ENCODE assay signal across 29 cellular contexts in the genomic region with DNA sequence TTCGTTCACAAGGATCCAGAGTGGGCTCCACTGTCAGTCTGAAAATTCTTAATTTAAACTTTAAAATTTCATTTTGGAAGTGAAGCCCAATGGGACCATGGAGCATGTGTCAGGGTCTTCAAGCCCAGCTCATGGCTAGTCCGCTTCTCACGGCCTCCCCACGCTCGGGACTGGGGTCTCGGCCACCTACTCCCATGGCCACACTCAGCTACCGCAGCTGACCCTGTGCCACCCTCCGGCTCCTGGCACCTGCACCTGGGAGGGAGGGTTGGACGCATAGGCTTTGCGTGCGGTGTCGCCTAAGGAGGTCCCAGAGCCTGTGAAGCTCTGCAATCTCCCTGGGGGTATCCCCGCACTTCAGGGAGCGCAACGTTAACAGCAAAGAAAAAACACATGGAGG.
"Had no signal": no experiment of that assay in that cellular context is flagged by ENCODE, and none has a peak within 500 bp of the region (broad histone marks: within the 10 kb centered on the region; RNA-seq: fewer than 3 reads in every experiment).

No MANE protein-coding gene starts in this region.

- H3K4me1 Mint-ChIP-seq: mesothelial cell of epicardium; naive B cell; natural killer cell; nephron progenitor cell; neural progenitor cell; stimulated activated memory B cell treated with anti-CD40 and anti-IgM and Interleukin-4, amounts not matched to agents 10 μg/mL and 1 μg/mL and 100 μg/mL, for 72 hours; stimulated activated naive CD8-positive, alpha-beta T cell treated with anti-CD3 and anti-CD28 coated beads, Interleukin-15, amount 100 ng/mL, for 72 hours had no signal

- H3K36me3 Mint-ChIP-seq: mesothelial cell of epicardium; naive B cell; natural killer cell; neural progenitor cell; stimulated activated memory B cell treated with anti-CD40 and anti-IgM and Interleukin-4, amounts not matched to agents 10 μg/mL and 1 μg/mL and 100 μg/mL, for 72 hours; type B pancreatic cell had no signal

- DNase-seq: heart right ventricle; islet precursor cell; kidney glomerular epithelial cell; left cardiac atrium; mesendoderm; naive B cell; natural killer cell; nephron progenitor cell; ovary; sigmoid colon; small intestine; stimulated activated CD4-positive, alpha-beta T cell treated with anti-CD3 and anti-CD28 coated beads, Interleukin-1b, Interleukin-23, amount 100 ng/mL, for 48 hours; stimulated activated CD4-positive, alpha-beta T cell treated with anti-CD3 and anti-CD28 coated beads, Interleukin-2, amount 100 ng/mL, for 48 hours; stimulated activated CD4-positive, alpha-beta T cell treated with anti-CD3 and anti-CD28 coated beads, Interleukin-4, amount 100 ng/mL, for 4 hours; stimulated activated CD8-positive, alpha-beta memory T cell treated with anti-CD3 and anti-CD28 coated beads, Interleukin-4, amount 100 ng/mL, for 48 hours; stimulated activated naive CD4-positive, alpha-beta T cell treated with Interleukin-2 at 50 U/mL for 16 hours; stimulated activated naive CD8-positive, alpha-beta T cell treated with anti-CD3 and anti-CD28 coated beads, Interleukin-15, amount 100 ng/mL, for 72 hours; substantia nigra; uterus had no signal

- H3K27me3 Mint-ChIP-seq: progenitor cell of endocrine pancreas; stimulated activated memory B cell treated with anti-CD40 and anti-IgM and Interleukin-4, amounts not matched to agents 10 μg/mL and 1 μg/mL and 100 μg/mL, for 72 hours; stimulated activated naive CD8-positive, alpha-beta T cell treated with anti-CD3 and anti-CD28 coated beads, Interleukin-15, amount 100 ng/mL, for 72 hours had no signal

- H3K9me3 ChIP-seq: ovary, right atrium auricular region, sigmoid colon, tibial nerve, uterus had no signal

- H3K27ac Mint-ChIP-seq: mesothelial cell of epicardium; naive B cell; natural killer cell; nephron progenitor cell; neural progenitor cell; progenitor cell of endocrine pancreas; stimulated activated memory B cell treated with anti-CD40 and anti-IgM and Interleukin-4, amounts not matched to agents 10 μg/mL and 1 μg/mL and 100 μg/mL, for 72 hours; stimulated activated naive CD8-positive, alpha-beta T cell treated with anti-CD3 and anti-CD28 coated beads, Interleukin-15, amount 100 ng/mL, for 72 hours; type B pancreatic cell had no signal

- H3K27me3 ChIP-seq: heart right ventricle, hepatocyte, neural progenitor cell, ovary, right atrium auricular region, sigmoid colon, tibial nerve, uterus had no signal

- H3K4me1 ChIP-seq: heart right ventricle, neural progenitor cell, right atrium auricular region, sigmoid colon, tibial nerve, uterus had no signal

- FAIRE-seq: small intestine had no signal

- H3K4me3 ChIP-seq: heart right ventricle, hepatocyte, lung, neural progenitor cell, ovary, right atrium auricular region, sigmoid colon, tibial nerve, uterus had no signal

- H3K4me3 Mint-ChIP-seq: mesothelial cell of epicardium; naive B cell; natural killer cell; nephron progenitor cell; neural progenitor cell; stimulated activated memory B cell treated with anti-CD40 and anti-IgM and Interleukin-4, amounts not matched to agents 10 μg/mL and 1 μg/mL and 100 μg/mL, for 72 hours; stimulated activated naive CD8-positive, alpha-beta T cell treated with anti-CD3 and anti-CD28 coated beads, Interleukin-15, amount 100 ng/mL, for 72 hours; type B pancreatic cell had no signal

- H3K9me3 Mint-ChIP-seq: mesothelial cell of epicardium, neural progenitor cell, type B pancreatic cell had no signal

- H3K36me3 ChIP-seq: heart right ventricle, neural progenitor cell, ovary, right atrium auricular region, sigmoid colon, tibial nerve, uterus had no signal

- H3K9ac ChIP-seq: neural progenitor cell had no signal

- ATAC-seq: heart right ventricle; left cardiac atrium; left lobe of liver; natural killer cell; stimulated activated memory B cell treated with anti-CD40 and anti-IgM and Interleukin-4, amounts not matched to agents 10 μg/mL and 1 μg/mL and 100 μg/mL, for 72 hours; stimulated activated naive CD8-positive, alpha-beta T cell treated with anti-CD3 and anti-CD28 coated beads, Interleukin-15, amount 100 ng/mL, for 72 hours had no signal

- H3K27ac ChIP-seq: heart right ventricle, hepatocyte, neural progenitor cell, ovary, right atrium auricular region, sigmoid colon, tibial nerve, uterus had no signal
